Comparison of ENCODE assay signal across 8 cellular contexts in genomic region chr17:42997984-42998938, GRCh38. TPM values are rescaled to one million over a fixed set of nuclear protein-coding genes. Genes with fewer than 3 reads are reported as not detected.
DNase-seq lines count a peak whose midpoint lies in the region; ATAC-seq, FAIRE-seq and TF ChIP-seq lines count a peak whose summit lies in the region.

Gene RPL27, plus strand, starts transcription at chr17:42998419. Its CDS starts 332 bp downstream, at chr17:42998751.

- H4K20me1 ChIP-seq in OCI-LY3 (ENCODE audit: insufficient read depth, low read length) = peaks cover 13% of the 10 kb centered on the region

- peaks cover 26% of the 10 kb centered on the region for H3K79me2 ChIP-seq in OCI-LY3 (ENCODE audit: low read length)

- no peaks in the 10 kb centered on the region for H3K27me3 ChIP-seq in OCI-LY3 (ENCODE audit: low read depth, low read length)
- H3K27me3 ChIP-seq in mononuclear cell (ENCODE audit: insufficient read depth, low read length) = no peaks in the 10 kb centered on the region

- ATAC-seq in GM21447 (IDR thresholded peaks at IDR 0.05; ENCODE audit: unreplicated experiment) = peak; percentile 88

- peak; percentile 58 for FAIRE-seq in D721Med (lab: Jason Lieb, UNC)

- no peak within 1 kb of the TSS for H2AFZ ChIP-seq in OCI-LY3 (ENCODE audit: low read depth, low read length)

- peak within 1 kb of the TSS; percentile 99 for H3K4me3 ChIP-seq in OCI-LY3 (ENCODE audit: low read length)
- H3K4me3 ChIP-seq in mononuclear cell (ENCODE audit: low read length) = peak within 1 kb of the TSS; percentile 97

- H3K9me3 ChIP-seq in OCI-LY3 (ENCODE audit: insufficient read depth, low read length) (no peaks in the 10 kb centered on the region), mononuclear cell (ENCODE audit: low read depth, low read length) (no peaks in the 10 kb centered on the region)

- peak; percentile 89 for TF ChIP-seq CTCF in D721Med (IDR thresholded peaks at IDR 0.05; ENCODE audit: insufficient read depth, missing control alignments)
- TF ChIP-seq CTCF in OCI-LY3 (IDR thresholded peaks at IDR 0.05; ENCODE audit: low read depth, low read length) = peak; percentile 83

- peak within 1 kb of the TSS; percentile 82 for H3K4me2 ChIP-seq in OCI-LY3 (ENCODE audit: low read length)

- H3K4me1 ChIP-seq in OCI-LY3 (ENCODE audit: low read length) (peaks cover 20% of the 10 kb centered on the region), mononuclear cell (ENCODE audit: insufficient read depth, low read length) (peaks cover 47% of the 10 kb centered on the region)

- H3K27ac ChIP-seq in OCI-LY3 (ENCODE audit: low read length) = peak within 1 kb of the TSS; percentile 61

- DNase-seq in D721Med (ENCODE audit: insufficient read length, low spot score) (peak; percentile 62), HuH-7 (ENCODE audit: low spot score) (peak; percentile 83), activated T-cell treated with anti-CD3 and anti-CD28 coated beads for 1 hour (ENCODE audit: low read depth) (peak; percentile 93), epidermal melanocyte (ENCODE audit: insufficient read length, low spot score) (peak; percentile 69)
- peak; percentile 93 for DNase-seq in stimulated activated CD8-positive, alpha-beta memory T cell treated with anti-CD3 and anti-CD28 coated beads, Interleukin-4, amount 100 ng/mL, for 24 hours (ENCODE audit: low read depth)

- H3K36me3 ChIP-seq in OCI-LY3 (replicated peaks; ENCODE audit: low read depth, low read length) = peaks cover 43% of the 10 kb centered on the region

- H3K9ac ChIP-seq in OCI-LY3 (ENCODE audit: low read length) = peak within 1 kb of the TSS; percentile 98

RNA-seq across cellular contexts. Expression of gene RPL27, which starts in this region (rescaled TPM):
- total RNA-seq in mononuclear cell = 1,456 TPM

Comparison
In these comparisons a context has a peak if more than half of its experiments do, and no peak if none do; other contexts are left out.
1. Peak in every context shown above with its lines: DNase-seq, ATAC-seq, H3K4me3 ChIP-seq and H3K27ac ChIP-seq.